Comparison of ENCODE assay signal across 35 cellular contexts in the genomic region with DNA sequence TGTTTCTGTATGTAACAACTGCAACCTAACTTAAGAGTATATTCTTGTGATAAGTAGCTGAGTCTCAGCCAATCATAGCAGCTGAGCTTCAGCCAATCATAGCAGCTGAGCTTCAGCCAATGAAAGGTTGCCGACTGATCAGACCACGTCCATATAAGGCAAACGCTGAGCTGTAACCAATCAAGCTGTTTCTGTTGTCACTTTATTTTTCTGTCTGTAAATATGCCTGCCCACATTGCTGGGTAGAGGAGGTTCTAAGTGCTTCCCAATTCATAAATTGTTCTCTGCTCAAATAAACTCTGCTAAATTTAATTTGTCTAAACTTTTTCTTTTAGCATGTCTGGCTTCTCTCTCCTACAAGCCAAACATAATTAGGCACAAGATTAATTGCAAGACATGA.
"Had no signal": no experiment of that assay in that cellular context is flagged by ENCODE, and none has a peak within 500 bp of the region (broad histone marks: within the 10 kb centered on the region; RNA-seq: fewer than 3 reads in every experiment).

No MANE protein-coding gene starts in this region.

- H3K36me3 Mint-ChIP-seq: activated CD4-positive, alpha-beta memory T cell treated with anti-CD3 and anti-CD28 coated beads for 36 hours; activated naive CD8-positive, alpha-beta T cell; activated naive CD8-positive, alpha-beta T cell treated with anti-CD3 and anti-CD28 coated beads, Interleukin-2, amount 10 ng/mL, durations not matched to agents 7 days and 5 days; brain had no signal

- DNase-seq: activated B cell treated with CpG ODN at 0.5 μM for 24 hours; activated CD4-positive, alpha-beta memory T cell treated with anti-CD3 and anti-CD28 coated beads for 36 hours; activated CD4-positive, alpha-beta T cell treated with anti-CD3 and anti-CD28 coated beads for 4 hours; activated CD4-positive, alpha-beta T cell treated with anti-CD3 and anti-CD28 coated beads, Interleukin-2, amount 10 ng/mL, durations not matched to agents 24 days and 14 days; activated CD4-positive, alpha-beta T cell treated with anti-CD3 and anti-CD28 coated beads, Interleukin-2, amount 50 U/mL, for 1 hour; activated CD4-positive, alpha-beta T cell treated with anti-CD3 and anti-CD28 coated beads, Interleukin-2, amount 50 U/mL, for 4 hours; activated CD4-positive, CD25-positive, alpha-beta regulatory T cell treated with anti-CD3 and anti-CD28 coated beads, Interleukin-2, amount 50 U/mL, for 72 hours; activated CD8-positive, alpha-beta memory T cell treated with anti-CD3 and anti-CD28 coated beads, Interleukin-2, amount 50 U/mL, for 4 hours; activated CD8-positive, alpha-beta T cell treated with anti-CD3 and anti-CD28 coated beads for 36 hours; activated effector memory CD4-positive, alpha-beta T cell treated with anti-CD3 and anti-CD28 coated beads, Interleukin-2, amount 50 U/mL, for 16 hours; activated gamma-delta T cell treated with Interleukin-2 at 50 U/mL for 16 hours; activated naive CD4-positive, alpha-beta T cell; activated naive CD4-positive, alpha-beta T cell treated with anti-CD3 and anti-CD28 coated beads for 36 hours; activated naive CD4-positive, alpha-beta T cell treated with anti-CD3 and anti-CD28 coated beads, Interleukin-2, amount 50 U/mL, for 16 hours; activated naive CD8-positive, alpha-beta T cell treated with anti-CD3 and anti-CD28 coated beads, Interleukin-2, amount 10 ng/mL, durations not matched to agents 7 days and 5 days; activated naive CD8-positive, alpha-beta T cell treated with anti-CD3 and anti-CD28 coated beads, Interleukin-2, amount 50 U/mL, for 24 hours; activated T-cell treated with anti-CD3 and anti-CD28 coated beads for 4 hours; activated T-cell treated with anti-CD3 and anti-CD28 coated beads, Interleukin-2, amount 50 U/mL, for 1 hour; activated T-cell treated with anti-CD3 and anti-CD28 coated beads, Interleukin-2, amount 50 U/mL, for 4 hours; activated T-cell treated with anti-CD3 and anti-CD28 coated beads, Interleukin-2, amount 50 U/mL, for 72 hours; amygdala; anterior cingulate cortex; central memory CD4-positive, alpha-beta T cell; T-helper 1 cell; T-helper 2 cell; T-helper 9 cell had no signal

- FAIRE-seq: TTC549 had no signal

- H3K27me3 ChIP-seq: ascending aorta had no signal

- ATAC-seq: activated CD8-positive, alpha-beta T cell treated with anti-CD3 and anti-CD28 coated beads for 36 hours; activated naive CD8-positive, alpha-beta T cell treated with anti-CD3 and anti-CD28 coated beads, Interleukin-2, amount 50 U/mL, for 24 hours; activated T-cell treated with anti-CD3 and anti-CD28 coated beads, Interleukin-2, amount 50 U/mL, for 4 hours; activated T-cell treated with anti-CD3 and anti-CD28 coated beads, Interleukin-2, amount 50 U/mL, for 72 hours; activated T-helper 17 cell treated with anti-CD3 and anti-CD28 coated beads, Interleukin-2, amount 50 U/mL, for 72 hours had no signal

- H3K27ac Mint-ChIP-seq: activated B cell treated with CpG ODN at 0.5 μM for 24 hours; activated CD4-positive, alpha-beta memory T cell treated with anti-CD3 and anti-CD28 coated beads for 36 hours; activated CD4-positive, alpha-beta T cell treated with anti-CD3 and anti-CD28 coated beads, Interleukin-2, amount 10 ng/mL, durations not matched to agents 24 days and 14 days; activated CD8-positive, alpha-beta T cell treated with anti-CD3 and anti-CD28 coated beads for 36 hours; activated naive CD4-positive, alpha-beta T cell treated with anti-CD3 and anti-CD28 coated beads for 36 hours; activated naive CD8-positive, alpha-beta T cell; activated naive CD8-positive, alpha-beta T cell treated with anti-CD3 and anti-CD28 coated beads, Interleukin-2, amount 10 ng/mL, durations not matched to agents 7 days and 5 days; activated naive CD8-positive, alpha-beta T cell treated with anti-CD3 and anti-CD28 coated beads, Interleukin-2, amount 50 U/mL, for 24 hours; activated T-cell treated with anti-CD3 and anti-CD28 coated beads, Interleukin-2, amount 50 U/mL, for 72 hours; activated T-helper 1 cell treated with anti-CD3 and anti-CD28 coated beads, Interleukin-12 subunit alpha, Interleukin-12 subunit beta, Interleukin-2, Interleukin-4 antibody, amounts not matched to agents 30 ng/mL and 10 ng/mL and 1 ng/mL, durations not matched to agents 14 hours and 24 hours and 36 hours; activated T-helper 17 cell treated with anti-CD3 and anti-CD28 coated beads, Interleukin-2, amount 50 U/mL, for 72 hours; brain; T-helper 1 cell treated with Interleukin-12 subunit alpha and Interleukin-12 subunit beta and Interleukin-4 antibody, amounts not matched to agents 30 μg/mL and 1 μg/mL, for 36 hours; T-helper 2 cell treated with Interferon-gamma antibody and Interleukin-4, amounts not matched to agents 5 μg/mL and 100 μg/mL, for 36 hours had no signal

- H3K9me3 Mint-ChIP-seq: activated B cell treated with CpG ODN at 0.5 μM for 24 hours; activated CD4-positive, alpha-beta memory T cell treated with anti-CD3 and anti-CD28 coated beads for 36 hours; activated CD4-positive, alpha-beta T cell treated with anti-CD3 and anti-CD28 coated beads, Interleukin-2, amount 10 ng/mL, durations not matched to agents 24 days and 14 days; activated naive CD4-positive, alpha-beta T cell treated with anti-CD3 and anti-CD28 coated beads for 36 hours; activated naive CD8-positive, alpha-beta T cell treated with anti-CD3 and anti-CD28 coated beads, Interleukin-2, amount 10 ng/mL, durations not matched to agents 7 days and 5 days; activated naive CD8-positive, alpha-beta T cell treated with anti-CD3 and anti-CD28 coated beads, Interleukin-2, amount 50 U/mL, for 24 hours; activated T-cell treated with anti-CD3 and anti-CD28 coated beads, Interleukin-2, amount 50 U/mL, for 72 hours; activated T-helper 1 cell treated with anti-CD3 and anti-CD28 coated beads, Interleukin-12 subunit alpha, Interleukin-12 subunit beta, Interleukin-2, Interleukin-4 antibody, amounts not matched to agents 30 ng/mL and 10 ng/mL and 1 ng/mL, durations not matched to agents 14 hours and 24 hours and 36 hours; brain; T-helper 1 cell treated with Interleukin-12 subunit alpha and Interleukin-12 subunit beta and Interleukin-4 antibody, amounts not matched to agents 30 μg/mL and 1 μg/mL, for 36 hours; T-helper 2 cell treated with Interferon-gamma antibody and Interleukin-4, amounts not matched to agents 5 μg/mL and 100 μg/mL, for 36 hours had no signal

- H3K36me3 ChIP-seq: ascending aorta had no signal

- H3K4me3 ChIP-seq: ascending aorta had no signal

- H3K4me1 ChIP-seq: ascending aorta had no signal

- H3K9me3 ChIP-seq: ascending aorta had no signal

- H3K27ac ChIP-seq: ascending aorta, VCaP had no signal
